Comparison of ENCODE assay signal across 9 cellular contexts in the genomic region with DNA sequence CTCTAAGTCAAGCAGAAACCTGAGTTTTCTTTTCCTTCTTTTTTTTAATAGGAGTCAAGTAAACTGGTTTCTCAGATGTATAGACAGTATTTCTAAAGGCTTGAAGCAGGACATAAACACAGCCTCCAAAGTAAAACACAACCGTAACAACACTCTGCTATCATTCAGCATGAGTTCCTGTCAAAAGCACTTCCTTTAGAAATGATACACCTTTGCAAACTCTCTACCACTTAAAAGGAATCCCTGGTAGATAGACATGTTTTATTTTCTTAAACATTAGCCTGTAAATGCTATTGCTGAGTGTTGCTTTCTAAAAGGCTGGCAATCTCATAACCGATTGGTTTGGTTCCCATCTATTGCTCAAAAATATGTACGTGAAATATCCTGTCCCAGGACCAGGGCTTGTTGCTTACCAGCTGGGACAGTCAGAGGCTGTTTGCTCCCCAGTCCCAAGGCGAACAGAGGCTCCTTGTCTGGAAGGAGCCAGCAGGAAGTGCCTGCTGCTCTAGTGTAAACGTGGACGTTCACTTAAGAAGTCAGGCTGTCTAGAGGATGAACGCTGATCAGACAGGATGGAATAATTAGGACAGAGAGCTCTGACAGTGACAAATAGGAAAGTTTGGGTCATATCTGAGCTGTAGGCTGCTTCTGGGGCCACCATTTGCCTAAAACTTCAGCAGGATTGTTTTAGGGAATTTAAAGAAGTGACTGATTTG.
DNase-seq lines count a peak whose midpoint lies in the region; ATAC-seq and TF ChIP-seq lines count a peak whose summit lies in the region.
"Had no signal": no experiment of that assay in that cellular context is flagged by ENCODE, and none has a peak within 500 bp of the region (broad histone marks: within the 10 kb centered on the region; RNA-seq: fewer than 3 reads in every experiment).

No MANE protein-coding gene starts in this region.

- H2BK15ac ChIP-seq in mesendoderm (replicated peaks; ENCODE audit: low read depth) = no peak overlapping the region

- H3K9me3 Mint-ChIP-seq in stimulated activated memory B cell treated with anti-CD40 and anti-IgM and Interleukin-4, amounts not matched to agents 10 μg/mL and 1 μg/mL and 100 μg/mL, for 72 hours = no peaks in the 10 kb centered on the region

- H2BK120ac ChIP-seq in mesendoderm (ENCODE audit: low read depth, low read length) = no peak overlapping the region

- H3K27me3 ChIP-seq in dorsolateral prefrontal cortex (no peaks in the 10 kb centered on the region), mesendoderm (ENCODE audit: insufficient read depth, low read length, poor library complexity) (no peaks in the 10 kb centered on the region)

- peaks cover 41% of the 10 kb centered on the region for H3K27me3 Mint-ChIP-seq in stimulated activated memory B cell treated with anti-CD40 and anti-IgM and Interleukin-4, amounts not matched to agents 10 μg/mL and 1 μg/mL and 100 μg/mL, for 72 hours

- H3K27ac ChIP-seq in dorsolateral prefrontal cortex (peak overlapping the region in 32 of 59 donors; percentile 0 to 66 (median 36)), mesendoderm (ENCODE audit: low read depth, low read length) (no peak overlapping the region)
- H3K27ac ChIP-seq: lower lobe of right lung had no signal

- no peaks in the 10 kb centered on the region for H3K36me3 Mint-ChIP-seq in stimulated activated memory B cell treated with anti-CD40 and anti-IgM and Interleukin-4, amounts not matched to agents 10 μg/mL and 1 μg/mL and 100 μg/mL, for 72 hours

- no peaks in the 10 kb centered on the region for H3K36me3 ChIP-seq in mesendoderm (ENCODE audit: control insufficient read depth, insufficient read depth, low read length)
- H3K36me3 ChIP-seq: lower lobe of right lung had no signal

- WGBS in mesendoderm (ENCODE audit: extremely low coverage, insufficient coverage, low lambda C conversion rate) = no CpG with 5 or more reads among the region's 7 CpGs

- no peak overlapping the region for H3K4ac ChIP-seq in mesendoderm (ENCODE audit: low read depth, low read length)

- H4K5ac ChIP-seq in mesendoderm (ENCODE audit: low read length) = no peak overlapping the region

- H4K8ac ChIP-seq in mesendoderm (ENCODE audit: low read depth, low read length) = no peak overlapping the region

- peaks cover 6% of the 10 kb centered on the region for H3K4me1 ChIP-seq in mesendoderm (ENCODE audit: control insufficient read depth, low read depth, low read length)

- no peak for TF ChIP-seq CTCF in dorsolateral prefrontal cortex (IDR thresholded peaks at IDR 0.05 in 54 of 56, conservative IDR thresholded peaks at IDR 0.05 in 2 of 56; ENCODE audit: low read depth in 1 of 56, partially characterized antibody in 56 of 56)

- no peak overlapping the region for H2AK5ac ChIP-seq in mesendoderm (ENCODE audit: low read length)

- H3K9ac ChIP-seq in mesendoderm (ENCODE audit: low read length) = no peak overlapping the region

- intact Hi-C loops in dorsolateral prefrontal cortex (cut with DNase I) = loop anchor here in 1 of 2 donors (10.0 kb wide), 1 partner anchor 185 kb away; no protein-coding TSS in a partner anchor

- no peak overlapping the region for H3K23ac ChIP-seq in mesendoderm (ENCODE audit: low read length)

- no peak for ATAC-seq in HG03469 (IDR thresholded peaks at IDR 0.05; ENCODE audit: unreplicated experiment)
- no peak for ATAC-seq in stimulated activated memory B cell treated with anti-CD40 and anti-IgM and Interleukin-4, amounts not matched to agents 10 μg/mL and 1 μg/mL and 100 μg/mL, for 72 hours

- no peak overlapping the region for H2BK5ac ChIP-seq in mesendoderm (ENCODE audit: low read length)

- H3K4me3 Mint-ChIP-seq in stimulated activated memory B cell treated with anti-CD40 and anti-IgM and Interleukin-4, amounts not matched to agents 10 μg/mL and 1 μg/mL and 100 μg/mL, for 72 hours = no peak overlapping the region

- no peak overlapping the region for H3K4me2 ChIP-seq in mesendoderm (ENCODE audit: low read length)

- DNase-seq in stimulated activated naive CD4-positive, alpha-beta T cell (lab: John Stamatoyannopoulos, UW) = peak in 5 of 6 experiments; percentile 3 to 59 (median 32)
- no peak for DNase-seq in stimulated activated naive CD4-positive, alpha-beta T cell treated with Interleukin-2 at 50 U/mL for 16 hours (lab: John Stamatoyannopoulos, UW)
- DNase-seq in dorsolateral prefrontal cortex (peak in 1 of 10 donors; percentile 11), mesendoderm (peak; percentile 34), dedifferentiated amniotic fluid mesenchymal stem cell (ENCODE audit: extremely low spot score) (no peak), NCI-H2107 (lab: John Stamatoyannopoulos, UW) (no peak)
- DNase-seq: lower lobe of right lung had no signal

- no peak overlapping the region for H3K27ac Mint-ChIP-seq in stimulated activated memory B cell treated with anti-CD40 and anti-IgM and Interleukin-4, amounts not matched to agents 10 μg/mL and 1 μg/mL and 100 μg/mL, for 72 hours

- H3K56ac ChIP-seq in mesendoderm (ENCODE audit: low read length) = peak overlapping the region; percentile 9

- no peaks in the 10 kb centered on the region for H3K79me1 ChIP-seq in mesendoderm (ENCODE audit: low read length)

- peak overlapping the region in 3 of 59 donors; percentile 2 to 10 (median 4) for H3K4me3 ChIP-seq in dorsolateral prefrontal cortex
- no peak overlapping the region for H3K4me3 ChIP-seq in mesendoderm (ENCODE audit: low read length)
- H3K4me3 ChIP-seq: lower lobe of right lung had no signal

- no peaks in the 10 kb centered on the region for H3K79me2 ChIP-seq in mesendoderm (ENCODE audit: control insufficient read depth, insufficient read depth, low read length)

- H3K18ac ChIP-seq in mesendoderm (ENCODE audit: low read length) = no peak overlapping the region

- no peaks in the 10 kb centered on the region for H3K4me1 Mint-ChIP-seq in stimulated activated memory B cell treated with anti-CD40 and anti-IgM and Interleukin-4, amounts not matched to agents 10 μg/mL and 1 μg/mL and 100 μg/mL, for 72 hours

Comparison
In these comparisons a context has a peak if more than half of its experiments do, and no peak if none do; other contexts are left out.
1. DNase-seq: peak in stimulated activated naive CD4-positive, alpha-beta T cell (5 of 6) and mesendoderm (single experiment); none in stimulated activated naive CD4-positive, alpha-beta T cell treated with Interleukin-2 at 50 U/mL for 16 hours (single experiment), dedifferentiated amniotic fluid mesenchymal stem cell (single experiment) and NCI-H2107 (single experiment).